In genomic region chr17:42281571-42282096, GRCh38 we compare ENCODE assay signal across 13 cellular contexts. TPM values are rescaled to one million over a fixed set of nuclear protein-coding genes. Genes with fewer than 3 reads are reported as not detected.
DNase-seq lines count a peak whose midpoint lies in the region; ATAC-seq and TF ChIP-seq lines count a peak whose summit lies in the region.
"Had no signal": no experiment of that assay in that cellular context is flagged by ENCODE, and none has a peak within 500 bp of the region (broad histone marks: within the 10 kb centered on the region; RNA-seq: fewer than 3 reads in every experiment).

No MANE protein-coding gene starts in this region.

- no peak overlapping the region for H3K27ac Mint-ChIP-seq in activated T-helper 1 cell treated with anti-CD3 and anti-CD28 coated beads, Interleukin-12 subunit alpha, Interleukin-12 subunit beta, Interleukin-2, Interleukin-4 antibody, amounts not matched to agents 30 ng/mL and 10 ng/mL and 1 ng/mL, durations not matched to agents 14 hours and 24 hours and 36 hours

- H3K9me3 Mint-ChIP-seq in activated T-helper 1 cell treated with anti-CD3 and anti-CD28 coated beads, Interleukin-12 subunit alpha, Interleukin-12 subunit beta, Interleukin-2, Interleukin-4 antibody, amounts not matched to agents 30 ng/mL and 10 ng/mL and 1 ng/mL, durations not matched to agents 14 hours and 24 hours and 36 hours, result no peaks in the 10 kb centered on the region
- H3K9me3 Mint-ChIP-seq: activated naive CD4-positive, alpha-beta T cell treated with anti-CD3 and anti-CD28 coated beads, Interleukin-2, amount 50 U/mL, for 72 hours had no signal

- DNase-seq in DMS53 treated with DMSO at 0.1 percent for 48 hours (lab: John Stamatoyannopoulos, UW; ENCODE audit: unreplicated experiment), result peak; percentile 74
- peak; percentile 24 for DNase-seq in NCI-H128 (lab: John Stamatoyannopoulos, UW; ENCODE audit: unreplicated experiment)
- DNase-seq in NCI-H774 (lab: John Stamatoyannopoulos, UW), result peak; percentile 93
- DNase-seq in omental fat pad (ENCODE audit: low spot score), result peak; percentile 15
- no peak for DNase-seq in activated T-helper 1 cell treated with anti-CD3 and anti-CD28 coated beads, Interleukin-12 subunit alpha, Interleukin-12 subunit beta, Interleukin-2, Interleukin-4 antibody, amounts not matched to agents 30 ng/mL and 10 ng/mL and 1 ng/mL, durations not matched to agents 14 hours and 24 hours and 36 hours (ENCODE audit: low spot score)
- no peak for DNase-seq in inferior parietal cortex (ENCODE audit: extremely low spot score)
- DNase-seq: gastrocnemius medialis, left ventricle myocardium inferior, MV-4-11, trophoblast cell had no signal

- intact Hi-C loops in activated T-helper 1 cell treated with anti-CD3 and anti-CD28 coated beads, Interleukin-12 subunit alpha, Interleukin-12 subunit beta, Interleukin-2, Interleukin-4 antibody, amounts not matched to agents 30 ng/mL and 10 ng/mL and 1 ng/mL, durations not matched to agents 14 hours and 24 hours and 36 hours (cut with micrococcal nuclease), result loop anchor here (10.0 kb wide), 1 partner anchor 683 kb away; the partner anchor contains the start of gene AARSD1

- TF ChIP-seq CTCF in omental fat pad (IDR thresholded peaks at IDR 0.05), result no peak

- ATAC-seq in omental fat pad (ENCODE audit: low FRiP score) (no peak), GM19397 (IDR thresholded peaks at IDR 0.05; ENCODE audit: unreplicated experiment) (no peak), GM19328 (IDR thresholded peaks at IDR 0.05; ENCODE audit: unreplicated experiment) (no peak)
- ATAC-seq: activated naive CD4-positive, alpha-beta T cell treated with anti-CD3 and anti-CD28 coated beads, Interleukin-2, amount 50 U/mL, for 72 hours; gastrocnemius medialis had no signal

- no peaks in the 10 kb centered on the region for H3K27me3 Mint-ChIP-seq in activated T-helper 1 cell treated with anti-CD3 and anti-CD28 coated beads, Interleukin-12 subunit alpha, Interleukin-12 subunit beta, Interleukin-2, Interleukin-4 antibody, amounts not matched to agents 30 ng/mL and 10 ng/mL and 1 ng/mL, durations not matched to agents 14 hours and 24 hours and 36 hours (ENCODE audit: insufficient read depth)

- H3K4me3 Mint-ChIP-seq in activated T-helper 1 cell treated with anti-CD3 and anti-CD28 coated beads, Interleukin-12 subunit alpha, Interleukin-12 subunit beta, Interleukin-2, Interleukin-4 antibody, amounts not matched to agents 30 ng/mL and 10 ng/mL and 1 ng/mL, durations not matched to agents 14 hours and 24 hours and 36 hours, result no peak overlapping the region

- peaks cover 44% of the 10 kb centered on the region for H3K4me1 Mint-ChIP-seq in activated T-helper 1 cell treated with anti-CD3 and anti-CD28 coated beads, Interleukin-12 subunit alpha, Interleukin-12 subunit beta, Interleukin-2, Interleukin-4 antibody, amounts not matched to agents 30 ng/mL and 10 ng/mL and 1 ng/mL, durations not matched to agents 14 hours and 24 hours and 36 hours (ENCODE audit: low read depth)

- peaks cover 19% of the 10 kb centered on the region for H3K36me3 Mint-ChIP-seq in activated T-helper 1 cell treated with anti-CD3 and anti-CD28 coated beads, Interleukin-12 subunit alpha, Interleukin-12 subunit beta, Interleukin-2, Interleukin-4 antibody, amounts not matched to agents 30 ng/mL and 10 ng/mL and 1 ng/mL, durations not matched to agents 14 hours and 24 hours and 36 hours (ENCODE audit: low read depth)

RNA-seq across cellular contexts. Expression of gene STAT5B, which starts 5.4 kb away (rescaled TPM):
- total RNA-seq in omental fat pad, result 100 to 1,000 TPM in 2 of 4 donors, 10 to 100 TPM in 2; 66.6 to 130 (median 111) TPM
- total RNA-seq in activated T-helper 1 cell treated with anti-CD3 and anti-CD28 coated beads, Interleukin-12 subunit alpha, Interleukin-12 subunit beta, Interleukin-2, Interleukin-4 antibody, amounts not matched to agents 30 ng/mL and 10 ng/mL and 1 ng/mL, durations not matched to agents 14 hours and 24 hours and 36 hours, result 191 and 199 TPM in 2 replicates

RNA-seq across cellular contexts. Expression of gene STAT5A, which starts 6.7 kb away (rescaled TPM):
- 100 to 1,000 TPM; 151 to 200 (median 171) TPM for total RNA-seq in omental fat pad
- 375 and 381 TPM in 2 replicates for total RNA-seq in activated T-helper 1 cell treated with anti-CD3 and anti-CD28 coated beads, Interleukin-12 subunit alpha, Interleukin-12 subunit beta, Interleukin-2, Interleukin-4 antibody, amounts not matched to agents 30 ng/mL and 10 ng/mL and 1 ng/mL, durations not matched to agents 14 hours and 24 hours and 36 hours

Comparison
In these comparisons a context has a peak if more than half of its experiments do, and no peak if none do; other contexts are left out.
1. DNase-seq: peak in DMS53 treated with DMSO at 0.1 percent for 48 hours (single experiment), NCI-H128 (single experiment), NCI-H774 (single experiment) and omental fat pad (single experiment); none in activated T-helper 1 cell treated with anti-CD3 and anti-CD28 coated beads, Interleukin-12 subunit alpha, Interleukin-12 subunit beta, Interleukin-2, Interleukin-4 antibody, amounts not matched to agents 30 ng/mL and 10 ng/mL and 1 ng/mL, durations not matched to agents 14 hours and 24 hours and 36 hours (single experiment) and inferior parietal cortex (single experiment).